ENCODE assay signal across 35 cellular contexts in genomic region chr7:144995495-144995894, GRCh38.
"Had no signal": no experiment of that assay in that cellular context is flagged by ENCODE, and none has a peak within 500 bp of the region (broad histone marks: within the 10 kb centered on the region; RNA-seq: fewer than 3 reads in every experiment).

No MANE protein-coding gene starts in this region.

- DNase-seq: Karpas-422, Kasumi-1, MG63, MM.1S, MV-4-11, NCI-H1048, NCI-H1092, NCI-H1092 treated with DMSO at 0.1 percent for 48 hours, NCI-H1105, NCI-H1105 treated with DMSO at 0.1 percent for 48 hours, NCI-H1417, NCI-H1417 treated with DMSO at 0.1 percent for 48 hours, NCI-H1436, NCI-H1436 treated with DMSO at 0.1 percent for 48 hours, NCI-H146, NCI-H1694, NCI-H1694 treated with DMSO at 0.1 percent for 48 hours, NCI-H187, NCI-H187 treated with DMSO at 0.1 percent for 48 hours, NCI-H1930, NCI-H2029, NCI-H2029 treated with DMSO at 0.1 percent for 48 hours, NCI-H2081, NCI-H2081 treated with DMSO at 0.1 percent for 48 hours, NCI-H2107, NCI-H2171, NCI-H2171 treated with DMSO at 0.1 percent for 48 hours, NCI-H2227 treated with DMSO at 0.1 percent for 48 hours, NCI-H226, NCI-H345, NCI-H446, NCI-H446 treated with DMSO at 0.1 percent for 48 hours, NCI-H510A, NCI-H510A treated with DMSO at 0.1 percent for 48 hours, NCI-H524 had no signal

- H3K27me3 ChIP-seq: MG63 had no signal

- H3K36me3 ChIP-seq: MG63 had no signal

- H3K4me3 ChIP-seq: MG63 had no signal
